6 cellular contexts compared by ENCODE assay signal in the genomic region with DNA sequence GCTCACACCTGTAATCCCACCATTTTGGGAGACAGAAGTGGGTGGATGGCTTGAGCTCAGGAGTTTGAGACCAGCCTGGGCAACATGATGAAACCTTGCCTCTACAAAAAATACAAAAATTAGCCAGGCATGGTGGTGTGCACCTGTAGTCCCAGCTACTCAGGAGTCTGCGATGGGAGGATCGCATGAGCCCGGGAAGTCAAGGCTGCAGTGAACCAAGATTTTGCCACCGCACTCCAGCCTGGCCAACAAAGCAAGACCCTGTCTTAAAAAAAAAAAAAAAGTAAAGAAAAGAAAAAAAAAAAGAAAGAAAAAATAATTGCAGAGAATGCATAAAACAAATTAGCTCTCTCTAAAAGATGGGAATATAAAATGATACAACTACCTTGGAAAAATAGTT. TPM values are rescaled to one million over a fixed set of nuclear protein-coding genes. Genes with fewer than 3 reads are reported as not detected.
"Had no signal": no experiment of that assay in that cellular context is flagged by ENCODE, and none has a peak within 500 bp of the region (broad histone marks: within the 10 kb centered on the region; RNA-seq: fewer than 3 reads in every experiment).

No MANE protein-coding gene starts in this region.

RNA-seq across cellular contexts. Expression of a gene that starts 14.2 kb away (rescaled TPM):
- total RNA-seq: M059J, PC-3, Peyer's patch, Right ventricle myocardium superior, SJSA1 had no signal
- polyA plus RNA-seq: SK-N-SH had no signal

RNA-seq across cellular contexts. Expression of a gene that starts 59.0 kb away (rescaled TPM):
- total RNA-seq: Peyer's patch, Right ventricle myocardium superior, SJSA1 had no signal
